Comparison of ENCODE assay signal across 8 cellular contexts in genomic region chr5:154610321-154611154, GRCh38.
A peak's percentile ranks its signal among the peaks of the same experiment; 100 is the strongest.
DNase-seq lines count a peak whose midpoint lies in the region; ATAC-seq lines count a peak whose summit lies in the region.

No MANE protein-coding gene starts in this region.

- H3K9me3 Mint-ChIP-seq in memory B cell, result no peaks in the 10 kb centered on the region

- H3K4me3 ChIP-seq in BLaER1 treated with 17β-estradiol and CSF1 and Interleukin-3, amounts not matched to agents 10 nM and 100 nM, result peak overlapping the region; percentile 11 to 53 (median 44); a peak in 14 of 20 replicates
- H3K4me3 ChIP-seq in effector memory CD4-positive, alpha-beta T cell (ENCODE audit: insufficient read depth, low read depth, low read length, poor library complexity, severe bottlenecking), result peak overlapping the region; percentile 17

- peak overlapping the region in 5 of 11 experiments; percentile 4 to 56 (median 18); a peak in 4 of 22 replicates for H3K9ac ChIP-seq in BLaER1 treated with 17β-estradiol and CSF1 and Interleukin-3, amounts not matched to agents 10 nM and 100 nM

- H3K4me1 Mint-ChIP-seq in memory B cell, result peaks cover 5% of the 10 kb centered on the region

- peaks cover 0 to 29% (median 0%) of the 10 kb centered on the region in 11 experiments; a peak in 5 of 22 replicates for H4K20me1 ChIP-seq in BLaER1 treated with 17β-estradiol and CSF1 and Interleukin-3, amounts not matched to agents 10 nM and 100 nM

- no peaks in the 10 kb centered on the region for H3K9me3 ChIP-seq in BLaER1 treated with 17β-estradiol and CSF1 and Interleukin-3, amounts not matched to agents 10 nM and 100 nM (replicated peaks in 1 of 11)
- no peaks in the 10 kb centered on the region for H3K9me3 ChIP-seq in effector memory CD4-positive, alpha-beta T cell (ENCODE audit: control insufficient read depth, low read length)

- peaks cover 4 to 11% (median 7%) of the 10 kb centered on the region in 10 experiments; a peak in 13 of 20 replicates for H3K4me1 ChIP-seq in BLaER1 treated with 17β-estradiol and CSF1 and Interleukin-3, amounts not matched to agents 10 nM and 100 nM
- H3K4me1 ChIP-seq in effector memory CD4-positive, alpha-beta T cell (ENCODE audit: control insufficient read depth, insufficient read depth, low read length, poor library complexity, severe bottlenecking), result peaks cover 6% of the 10 kb centered on the region

- no peak overlapping the region for H3K27ac Mint-ChIP-seq in memory B cell

- no peaks in the 10 kb centered on the region for H3K36me3 ChIP-seq in BLaER1 treated with 17β-estradiol and CSF1 and Interleukin-3, amounts not matched to agents 10 nM and 100 nM
- no peaks in the 10 kb centered on the region for H3K36me3 ChIP-seq in effector memory CD4-positive, alpha-beta T cell (ENCODE audit: control insufficient read depth, insufficient read depth, low read length)

- H3K27me3 Mint-ChIP-seq in memory B cell, result peaks cover 19% of the 10 kb centered on the region

- DNase-seq in NCI-H446 (lab: John Stamatoyannopoulos, UW) (peak; percentile 39 to 74), memory B cell (ENCODE audit: low spot score in 2 of 2) (peak; percentile 53 to 54)
- DNase-seq in activated CD4-positive, alpha-beta T cell treated with anti-CD3 and anti-CD28 coated beads, Interleukin-2, amount 50 U/mL, for 4 hours, result peak; percentile 17
- DNase-seq in effector memory CD4-positive, alpha-beta T cell, result peak; percentile 3 to 5 (median 3)
- DNase-seq in stimulated activated CD8-positive, alpha-beta memory T cell treated with anti-CD3 and anti-CD28 coated beads, Interleukin-12 subunit alpha, Interleukin-12 subunit beta, amount 100 ng/mL, for 1 hour (ENCODE audit: low read depth), result peak; percentile 11

- peaks cover 38 to 51% (median 43%) of the 10 kb centered on the region in 11 experiments for H3K27me3 ChIP-seq in BLaER1 treated with 17β-estradiol and CSF1 and Interleukin-3, amounts not matched to agents 10 nM and 100 nM
- peaks cover 18% of the 10 kb centered on the region for H3K27me3 ChIP-seq in effector memory CD4-positive, alpha-beta T cell (replicated peaks; ENCODE audit: control insufficient read depth, insufficient read depth, low read length, poor library complexity, severe bottlenecking)

- H3K36me3 Mint-ChIP-seq in memory B cell, result no peaks in the 10 kb centered on the region

- peak overlapping the region; percentile 52 to 91 (median 73) for H3K4me2 ChIP-seq in BLaER1 treated with 17β-estradiol and CSF1 and Interleukin-3, amounts not matched to agents 10 nM and 100 nM

- ATAC-seq in GM18873 (IDR thresholded peaks at IDR 0.05; ENCODE audit: low FRiP score, unreplicated experiment) (peak; percentile 78), HG03139 (IDR thresholded peaks at IDR 0.05; ENCODE audit: unreplicated experiment) (peak; percentile 92), memory B cell (ENCODE audit: low read depth) (peak; percentile 86)

- H3K27ac ChIP-seq in BLaER1 treated with 17β-estradiol and CSF1 and Interleukin-3, amounts not matched to agents 10 nM and 100 nM, result no peak overlapping the region
- H3K27ac ChIP-seq in effector memory CD4-positive, alpha-beta T cell (ENCODE audit: insufficient read depth, low read length, poor library complexity, severe bottlenecking), result no peak overlapping the region

- peak overlapping the region; percentile 37 for H3K4me3 Mint-ChIP-seq in memory B cell

Comparison
In these comparisons a context has a peak if more than half of its experiments do, and no peak if none do; other contexts are left out.
1. DNase-seq: peak in every context shown above with its lines; median percentile 56 in NCI-H446; 54 in memory B cell; 17 in activated CD4-positive, alpha-beta T cell treated with anti-CD3 and anti-CD28 coated beads, Interleukin-2, amount 50 U/mL, for 4 hours; 11 in stimulated activated CD8-positive, alpha-beta memory T cell treated with anti-CD3 and anti-CD28 coated beads, Interleukin-12 subunit alpha, Interleukin-12 subunit beta, amount 100 ng/mL, for 1 hour; 3 in effector memory CD4-positive, alpha-beta T cell.